Comparison of ENCODE assay signal across 1 cellular context in genomic region chr17:29579866-29580771, GRCh38.
TF ChIP-seq lines count a peak whose summit lies in the region.

No MANE protein-coding gene starts in this region.

TF ChIP-seq in GM23338, 12 proteins besides CTCF, POLR2A, EP300 and RAD21:
- no peak for TF ChIP-seq JUNB (IDR thresholded peaks at IDR 0.05; ENCODE audit: unreplicated experiment)
- TF ChIP-seq NANOG (IDR thresholded peaks at IDR 0.05; ENCODE audit: borderline replicate concordance), result no peak
- TF ChIP-seq, protein P1, sequence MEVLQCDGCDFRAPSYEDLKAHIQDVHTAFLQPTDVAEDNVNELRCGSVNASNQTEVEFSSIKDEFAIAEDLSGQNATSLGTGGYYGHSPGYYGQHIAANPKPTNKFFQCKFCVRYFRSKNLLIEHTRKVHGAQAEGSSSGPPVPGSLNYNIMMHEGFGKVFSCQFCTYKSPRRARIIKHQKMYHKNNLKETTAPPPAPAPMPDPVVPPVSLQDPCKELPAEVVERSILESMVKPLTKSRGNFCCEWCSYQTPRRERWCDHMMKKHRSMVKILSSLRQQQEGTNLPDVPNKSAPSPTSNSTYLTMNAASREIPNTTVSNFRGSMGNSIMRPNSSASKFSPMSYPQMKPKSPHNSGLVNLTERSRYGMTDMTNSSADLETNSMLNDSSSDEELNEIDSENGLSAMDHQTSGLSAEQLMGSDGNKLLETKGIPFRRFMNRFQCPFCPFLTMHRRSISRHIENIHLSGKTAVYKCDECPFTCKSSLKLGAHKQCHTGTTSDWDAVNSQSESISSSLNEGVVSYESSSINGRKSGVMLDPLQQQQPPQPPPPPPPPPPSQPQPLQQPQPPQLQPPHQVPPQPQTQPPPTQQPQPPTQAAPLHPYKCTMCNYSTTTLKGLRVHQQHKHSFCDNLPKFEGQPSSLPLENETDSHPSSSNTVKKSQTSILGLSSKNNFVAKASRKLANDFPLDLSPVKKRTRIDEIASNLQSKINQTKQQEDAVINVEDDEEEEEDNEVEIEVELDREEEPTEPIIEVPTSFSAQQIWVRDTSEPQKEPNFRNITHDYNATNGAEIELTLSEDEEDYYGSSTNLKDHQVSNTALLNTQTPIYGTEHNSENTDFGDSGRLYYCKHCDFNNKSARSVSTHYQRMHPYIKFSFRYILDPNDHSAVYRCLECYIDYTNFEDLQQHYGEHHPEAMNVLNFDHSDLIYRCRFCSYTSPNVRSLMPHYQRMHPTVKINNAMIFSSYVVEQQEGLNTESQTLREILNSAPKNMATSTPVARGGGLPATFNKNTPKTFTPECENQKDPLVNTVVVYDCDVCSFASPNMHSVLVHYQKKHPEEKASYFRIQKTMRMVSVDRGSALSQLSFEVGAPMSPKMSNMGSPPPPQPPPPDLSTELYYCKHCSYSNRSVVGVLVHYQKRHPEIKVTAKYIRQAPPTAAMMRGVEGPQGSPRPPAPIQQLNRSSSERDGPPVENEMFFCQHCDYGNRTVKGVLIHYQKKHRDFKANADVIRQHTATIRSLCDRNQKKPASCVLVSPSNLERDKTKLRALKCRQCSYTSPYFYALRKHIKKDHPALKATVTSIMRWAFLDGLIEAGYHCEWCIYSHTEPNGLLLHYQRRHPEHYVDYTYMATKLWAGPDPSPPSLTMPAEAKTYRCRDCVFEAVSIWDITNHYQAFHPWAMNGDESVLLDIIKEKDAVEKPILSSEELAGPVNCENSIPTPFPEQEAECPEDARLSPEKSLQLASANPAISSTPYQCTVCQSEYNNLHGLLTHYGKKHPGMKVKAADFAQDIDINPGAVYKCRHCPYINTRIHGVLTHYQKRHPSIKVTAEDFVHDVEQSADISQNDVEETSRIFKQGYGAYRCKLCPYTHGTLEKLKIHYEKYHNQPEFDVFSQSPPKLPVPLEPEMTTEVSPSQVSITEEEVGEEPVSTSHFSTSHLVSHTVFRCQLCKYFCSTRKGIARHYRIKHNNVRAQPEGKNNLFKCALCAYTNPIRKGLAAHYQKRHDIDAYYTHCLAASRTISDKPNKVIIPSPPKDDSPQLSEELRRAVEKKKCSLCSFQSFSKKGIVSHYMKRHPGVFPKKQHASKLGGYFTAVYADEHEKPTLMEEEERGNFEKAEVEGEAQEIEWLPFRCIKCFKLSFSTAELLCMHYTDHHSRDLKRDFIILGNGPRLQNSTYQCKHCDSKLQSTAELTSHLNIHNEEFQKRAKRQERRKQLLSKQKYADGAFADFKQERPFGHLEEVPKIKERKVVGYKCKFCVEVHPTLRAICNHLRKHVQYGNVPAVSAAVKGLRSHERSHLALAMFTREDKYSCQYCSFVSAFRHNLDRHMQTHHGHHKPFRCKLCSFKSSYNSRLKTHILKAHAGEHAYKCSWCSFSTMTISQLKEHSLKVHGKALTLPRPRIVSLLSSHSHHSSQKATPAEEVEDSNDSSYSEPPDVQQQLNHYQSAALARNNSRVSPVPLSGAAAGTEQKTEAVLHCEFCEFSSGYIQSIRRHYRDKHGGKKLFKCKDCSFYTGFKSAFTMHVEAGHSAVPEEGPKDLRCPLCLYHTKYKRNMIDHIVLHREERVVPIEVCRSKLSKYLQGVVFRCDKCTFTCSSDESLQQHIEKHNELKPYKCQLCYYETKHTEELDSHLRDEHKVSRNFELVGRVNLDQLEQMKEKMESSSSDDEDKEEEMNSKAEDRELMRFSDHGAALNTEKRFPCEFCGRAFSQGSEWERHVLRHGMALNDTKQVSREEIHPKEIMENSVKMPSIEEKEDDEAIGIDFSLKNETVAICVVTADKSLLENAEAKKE (CRISPR knock-in tag; IDR thresholded peaks at IDR 0.05), result no peak
- TF ChIP-seq CREB1 (CRISPR knock-in tag; IDR thresholded peaks at IDR 0.05; ENCODE audit: low read depth), result no peak
- TF ChIP-seq EZH2phosphoT487 (IDR thresholded peaks at IDR 0.05; ENCODE audit: unreplicated experiment), result no peak
- TF ChIP-seq ZNF114 (CRISPR knock-in tag; IDR thresholded peaks at IDR 0.05), result no peak
- TF ChIP-seq EZH2 (IDR thresholded peaks at IDR 0.05; ENCODE audit: low read depth, unreplicated experiment), result no peak
